In the genomic region with DNA sequence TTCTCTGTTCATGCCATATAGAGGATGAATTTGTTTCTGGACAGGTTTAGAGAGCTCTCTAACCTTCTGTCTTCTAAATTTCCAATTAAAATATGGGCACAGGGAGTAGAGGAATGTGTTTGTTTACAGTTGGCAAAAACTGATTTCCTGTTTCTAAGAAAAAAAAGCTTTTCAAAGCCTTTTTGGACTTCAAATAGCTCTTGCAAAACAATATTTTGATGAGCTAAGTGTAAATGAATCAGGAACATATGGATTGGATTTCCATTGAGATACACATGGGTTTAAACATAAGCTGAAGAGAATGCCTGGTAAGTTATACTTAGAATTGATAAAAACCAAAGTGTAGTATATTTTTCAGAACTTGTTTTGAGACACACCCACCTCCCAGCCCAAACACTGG, we compare ENCODE assay signal across 2 cellular contexts.
TF ChIP-seq lines count a peak whose summit lies in the region.

No MANE protein-coding gene starts in this region.

TF ChIP-seq in HCT116, 20 proteins besides CTCF, POLR2A, EP300 and RAD21:
- TF ChIP-seq SP1 (IDR thresholded peaks at IDR 0.05; ENCODE audit: low read depth) (no peak), CEBPB (IDR thresholded peaks at IDR 0.05; ENCODE audit: low read depth) (no peak), ZFX (IDR thresholded peaks at IDR 0.05) (no peak), FOSL1 (IDR thresholded peaks at IDR 0.05; ENCODE audit: low read depth) (no peak), EZH2phosphoT487 (IDR thresholded peaks at IDR 0.05; ENCODE audit: borderline replicate concordance) (no peak), POLR2AphosphoS5 (IDR thresholded peaks at IDR 0.05; ENCODE audit: low read depth, low read length) (no peak), ELF1 (IDR thresholded peaks at IDR 0.05; ENCODE audit: borderline replicate concordance, low read depth) (no peak), CBX3 (IDR thresholded peaks at IDR 0.05; ENCODE audit: low read depth) (no peak), ZNF274 (IDR thresholded peaks at IDR 0.05; ENCODE audit: low read depth, low read length) (no peak), JUND (IDR thresholded peaks at IDR 0.05) (no peak)
- TF ChIP-seq, protein P1, sequence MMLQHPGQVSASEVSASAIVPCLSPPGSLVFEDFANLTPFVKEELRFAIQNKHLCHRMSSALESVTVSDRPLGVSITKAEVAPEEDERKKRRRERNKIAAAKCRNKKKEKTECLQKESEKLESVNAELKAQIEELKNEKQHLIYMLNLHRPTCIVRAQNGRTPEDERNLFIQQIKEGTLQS (IDR thresholded peaks at IDR 0.05): no peak
- TF ChIP-seq, protein P2, sequence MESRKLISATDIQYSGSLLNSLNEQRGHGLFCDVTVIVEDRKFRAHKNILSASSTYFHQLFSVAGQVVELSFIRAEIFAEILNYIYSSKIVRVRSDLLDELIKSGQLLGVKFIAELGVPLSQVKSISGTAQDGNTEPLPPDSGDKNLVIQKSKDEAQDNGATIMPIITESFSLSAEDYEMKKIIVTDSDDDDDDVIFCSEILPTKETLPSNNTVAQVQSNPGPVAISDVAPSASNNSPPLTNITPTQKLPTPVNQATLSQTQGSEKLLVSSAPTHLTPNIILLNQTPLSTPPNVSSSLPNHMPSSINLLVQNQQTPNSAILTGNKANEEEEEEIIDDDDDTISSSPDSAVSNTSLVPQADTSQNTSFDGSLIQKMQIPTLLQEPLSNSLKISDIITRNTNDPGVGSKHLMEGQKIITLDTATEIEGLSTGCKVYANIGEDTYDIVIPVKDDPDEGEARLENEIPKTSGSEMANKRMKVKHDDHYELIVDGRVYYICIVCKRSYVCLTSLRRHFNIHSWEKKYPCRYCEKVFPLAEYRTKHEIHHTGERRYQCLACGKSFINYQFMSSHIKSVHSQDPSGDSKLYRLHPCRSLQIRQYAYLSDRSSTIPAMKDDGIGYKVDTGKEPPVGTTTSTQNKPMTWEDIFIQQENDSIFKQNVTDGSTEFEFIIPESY (IDR thresholded peaks at IDR 0.05; ENCODE audit: extremely low read depth, insufficient replicate concordance, low read length): no peak
- TF ChIP-seq, protein P3, sequence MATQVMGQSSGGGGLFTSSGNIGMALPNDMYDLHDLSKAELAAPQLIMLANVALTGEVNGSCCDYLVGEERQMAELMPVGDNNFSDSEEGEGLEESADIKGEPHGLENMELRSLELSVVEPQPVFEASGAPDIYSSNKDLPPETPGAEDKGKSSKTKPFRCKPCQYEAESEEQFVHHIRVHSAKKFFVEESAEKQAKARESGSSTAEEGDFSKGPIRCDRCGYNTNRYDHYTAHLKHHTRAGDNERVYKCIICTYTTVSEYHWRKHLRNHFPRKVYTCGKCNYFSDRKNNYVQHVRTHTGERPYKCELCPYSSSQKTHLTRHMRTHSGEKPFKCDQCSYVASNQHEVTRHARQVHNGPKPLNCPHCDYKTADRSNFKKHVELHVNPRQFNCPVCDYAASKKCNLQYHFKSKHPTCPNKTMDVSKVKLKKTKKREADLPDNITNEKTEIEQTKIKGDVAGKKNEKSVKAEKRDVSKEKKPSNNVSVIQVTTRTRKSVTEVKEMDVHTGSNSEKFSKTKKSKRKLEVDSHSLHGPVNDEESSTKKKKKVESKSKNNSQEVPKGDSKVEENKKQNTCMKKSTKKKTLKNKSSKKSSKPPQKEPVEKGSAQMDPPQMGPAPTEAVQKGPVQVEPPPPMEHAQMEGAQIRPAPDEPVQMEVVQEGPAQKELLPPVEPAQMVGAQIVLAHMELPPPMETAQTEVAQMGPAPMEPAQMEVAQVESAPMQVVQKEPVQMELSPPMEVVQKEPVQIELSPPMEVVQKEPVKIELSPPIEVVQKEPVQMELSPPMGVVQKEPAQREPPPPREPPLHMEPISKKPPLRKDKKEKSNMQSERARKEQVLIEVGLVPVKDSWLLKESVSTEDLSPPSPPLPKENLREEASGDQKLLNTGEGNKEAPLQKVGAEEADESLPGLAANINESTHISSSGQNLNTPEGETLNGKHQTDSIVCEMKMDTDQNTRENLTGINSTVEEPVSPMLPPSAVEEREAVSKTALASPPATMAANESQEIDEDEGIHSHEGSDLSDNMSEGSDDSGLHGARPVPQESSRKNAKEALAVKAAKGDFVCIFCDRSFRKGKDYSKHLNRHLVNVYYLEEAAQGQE (IDR thresholded peaks at IDR 0.05; ENCODE audit: low read depth): no peak

TF ChIP-seq in GM23338, 12 proteins besides CTCF, POLR2A, EP300 and RAD21:
- TF ChIP-seq, protein P4, sequence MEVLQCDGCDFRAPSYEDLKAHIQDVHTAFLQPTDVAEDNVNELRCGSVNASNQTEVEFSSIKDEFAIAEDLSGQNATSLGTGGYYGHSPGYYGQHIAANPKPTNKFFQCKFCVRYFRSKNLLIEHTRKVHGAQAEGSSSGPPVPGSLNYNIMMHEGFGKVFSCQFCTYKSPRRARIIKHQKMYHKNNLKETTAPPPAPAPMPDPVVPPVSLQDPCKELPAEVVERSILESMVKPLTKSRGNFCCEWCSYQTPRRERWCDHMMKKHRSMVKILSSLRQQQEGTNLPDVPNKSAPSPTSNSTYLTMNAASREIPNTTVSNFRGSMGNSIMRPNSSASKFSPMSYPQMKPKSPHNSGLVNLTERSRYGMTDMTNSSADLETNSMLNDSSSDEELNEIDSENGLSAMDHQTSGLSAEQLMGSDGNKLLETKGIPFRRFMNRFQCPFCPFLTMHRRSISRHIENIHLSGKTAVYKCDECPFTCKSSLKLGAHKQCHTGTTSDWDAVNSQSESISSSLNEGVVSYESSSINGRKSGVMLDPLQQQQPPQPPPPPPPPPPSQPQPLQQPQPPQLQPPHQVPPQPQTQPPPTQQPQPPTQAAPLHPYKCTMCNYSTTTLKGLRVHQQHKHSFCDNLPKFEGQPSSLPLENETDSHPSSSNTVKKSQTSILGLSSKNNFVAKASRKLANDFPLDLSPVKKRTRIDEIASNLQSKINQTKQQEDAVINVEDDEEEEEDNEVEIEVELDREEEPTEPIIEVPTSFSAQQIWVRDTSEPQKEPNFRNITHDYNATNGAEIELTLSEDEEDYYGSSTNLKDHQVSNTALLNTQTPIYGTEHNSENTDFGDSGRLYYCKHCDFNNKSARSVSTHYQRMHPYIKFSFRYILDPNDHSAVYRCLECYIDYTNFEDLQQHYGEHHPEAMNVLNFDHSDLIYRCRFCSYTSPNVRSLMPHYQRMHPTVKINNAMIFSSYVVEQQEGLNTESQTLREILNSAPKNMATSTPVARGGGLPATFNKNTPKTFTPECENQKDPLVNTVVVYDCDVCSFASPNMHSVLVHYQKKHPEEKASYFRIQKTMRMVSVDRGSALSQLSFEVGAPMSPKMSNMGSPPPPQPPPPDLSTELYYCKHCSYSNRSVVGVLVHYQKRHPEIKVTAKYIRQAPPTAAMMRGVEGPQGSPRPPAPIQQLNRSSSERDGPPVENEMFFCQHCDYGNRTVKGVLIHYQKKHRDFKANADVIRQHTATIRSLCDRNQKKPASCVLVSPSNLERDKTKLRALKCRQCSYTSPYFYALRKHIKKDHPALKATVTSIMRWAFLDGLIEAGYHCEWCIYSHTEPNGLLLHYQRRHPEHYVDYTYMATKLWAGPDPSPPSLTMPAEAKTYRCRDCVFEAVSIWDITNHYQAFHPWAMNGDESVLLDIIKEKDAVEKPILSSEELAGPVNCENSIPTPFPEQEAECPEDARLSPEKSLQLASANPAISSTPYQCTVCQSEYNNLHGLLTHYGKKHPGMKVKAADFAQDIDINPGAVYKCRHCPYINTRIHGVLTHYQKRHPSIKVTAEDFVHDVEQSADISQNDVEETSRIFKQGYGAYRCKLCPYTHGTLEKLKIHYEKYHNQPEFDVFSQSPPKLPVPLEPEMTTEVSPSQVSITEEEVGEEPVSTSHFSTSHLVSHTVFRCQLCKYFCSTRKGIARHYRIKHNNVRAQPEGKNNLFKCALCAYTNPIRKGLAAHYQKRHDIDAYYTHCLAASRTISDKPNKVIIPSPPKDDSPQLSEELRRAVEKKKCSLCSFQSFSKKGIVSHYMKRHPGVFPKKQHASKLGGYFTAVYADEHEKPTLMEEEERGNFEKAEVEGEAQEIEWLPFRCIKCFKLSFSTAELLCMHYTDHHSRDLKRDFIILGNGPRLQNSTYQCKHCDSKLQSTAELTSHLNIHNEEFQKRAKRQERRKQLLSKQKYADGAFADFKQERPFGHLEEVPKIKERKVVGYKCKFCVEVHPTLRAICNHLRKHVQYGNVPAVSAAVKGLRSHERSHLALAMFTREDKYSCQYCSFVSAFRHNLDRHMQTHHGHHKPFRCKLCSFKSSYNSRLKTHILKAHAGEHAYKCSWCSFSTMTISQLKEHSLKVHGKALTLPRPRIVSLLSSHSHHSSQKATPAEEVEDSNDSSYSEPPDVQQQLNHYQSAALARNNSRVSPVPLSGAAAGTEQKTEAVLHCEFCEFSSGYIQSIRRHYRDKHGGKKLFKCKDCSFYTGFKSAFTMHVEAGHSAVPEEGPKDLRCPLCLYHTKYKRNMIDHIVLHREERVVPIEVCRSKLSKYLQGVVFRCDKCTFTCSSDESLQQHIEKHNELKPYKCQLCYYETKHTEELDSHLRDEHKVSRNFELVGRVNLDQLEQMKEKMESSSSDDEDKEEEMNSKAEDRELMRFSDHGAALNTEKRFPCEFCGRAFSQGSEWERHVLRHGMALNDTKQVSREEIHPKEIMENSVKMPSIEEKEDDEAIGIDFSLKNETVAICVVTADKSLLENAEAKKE (CRISPR knock-in tag; IDR thresholded peaks at IDR 0.05): no peak
- TF ChIP-seq, protein P5, sequence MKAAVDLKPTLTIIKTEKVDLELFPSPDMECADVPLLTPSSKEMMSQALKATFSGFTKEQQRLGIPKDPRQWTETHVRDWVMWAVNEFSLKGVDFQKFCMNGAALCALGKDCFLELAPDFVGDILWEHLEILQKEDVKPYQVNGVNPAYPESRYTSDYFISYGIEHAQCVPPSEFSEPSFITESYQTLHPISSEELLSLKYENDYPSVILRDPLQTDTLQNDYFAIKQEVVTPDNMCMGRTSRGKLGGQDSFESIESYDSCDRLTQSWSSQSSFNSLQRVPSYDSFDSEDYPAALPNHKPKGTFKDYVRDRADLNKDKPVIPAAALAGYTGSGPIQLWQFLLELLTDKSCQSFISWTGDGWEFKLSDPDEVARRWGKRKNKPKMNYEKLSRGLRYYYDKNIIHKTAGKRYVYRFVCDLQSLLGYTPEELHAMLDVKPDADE (IDR thresholded peaks at IDR 0.05): no peak
- TF ChIP-seq STAT1 (IDR thresholded peaks at IDR 0.05; ENCODE audit: unreplicated experiment) (no peak), ZNF114 (CRISPR knock-in tag; IDR thresholded peaks at IDR 0.05) (no peak), EZH2phosphoT487 (IDR thresholded peaks at IDR 0.05; ENCODE audit: unreplicated experiment) (no peak), NANOG (IDR thresholded peaks at IDR 0.05; ENCODE audit: borderline replicate concordance) (no peak), POLR2AphosphoS5 (IDR thresholded peaks at IDR 0.05; ENCODE audit: low read depth) (no peak), EZH2 (IDR thresholded peaks at IDR 0.05; ENCODE audit: low read depth, unreplicated experiment) (no peak), CREB1 (CRISPR knock-in tag; IDR thresholded peaks at IDR 0.05; ENCODE audit: low read depth) (no peak)
- TF ChIP-seq, protein P3 (IDR thresholded peaks at IDR 0.05; ENCODE audit: unreplicated experiment): no peak
